9 cellular contexts compared by ENCODE assay signal in genomic region chr7:20241491-20242261, GRCh38. TPM values are rescaled to one million over a fixed set of nuclear protein-coding genes. Genes with fewer than 3 reads are reported as not detected.
DNase-seq lines count a peak whose midpoint lies in the region; TF ChIP-seq lines count a peak whose summit lies in the region.
"Had no signal": no experiment of that assay in that cellular context is flagged by ENCODE, and none has a peak within 500 bp of the region (broad histone marks: within the 10 kb centered on the region; RNA-seq: fewer than 3 reads in every experiment).

No MANE protein-coding gene starts in this region.

- DNase-seq in DMS153 (lab: John Stamatoyannopoulos, UW) (peak; percentile 74), H4 (ENCODE audit: low spot score) (peak; percentile 99), NCI-H146 treated with DMSO at 0.1 percent for 48 hours (lab: John Stamatoyannopoulos, UW; ENCODE audit: unreplicated experiment) (peak; percentile 19), fibroblast of gingiva (ENCODE audit: low read depth) (peak; percentile 96), ascending aorta (ENCODE audit: low spot score in 2 of 2) (no peak), NCI-H446 treated with DMSO at 0.1 percent for 48 hours (lab: John Stamatoyannopoulos, UW) (no peak)
- DNase-seq in effector CD8-positive, alpha-beta T cell (lab: John Stamatoyannopoulos, UW) = no peak
- no peak for DNase-seq in activated CD8-positive, alpha-beta memory T cell treated with anti-CD3 and anti-CD28 coated beads for 24 hours
- DNase-seq: effector memory CD8-positive, alpha-beta T cell had no signal

- no peaks in the 10 kb centered on the region for H3K9me3 ChIP-seq in ascending aorta

- H3K27me3 ChIP-seq in ascending aorta = no peaks in the 10 kb centered on the region

- no peaks in the 10 kb centered on the region for H3K36me3 ChIP-seq in ascending aorta

- H3K4me1 ChIP-seq in ascending aorta = no peaks in the 10 kb centered on the region

- no peak overlapping the region for H3K4me3 ChIP-seq in ascending aorta

- H3K27ac ChIP-seq in ascending aorta = no peak overlapping the region

- intact Hi-C loops in ascending aorta (cut with DNase I) = no loop called here

- TF ChIP-seq CTCF in ascending aorta (IDR thresholded peaks at IDR 0.05) = no peak

RNA-seq across cellular contexts. Expression of gene MACC1, which starts 24.5 kb away (rescaled TPM):
- 0.46 and 0.53 TPM in 2 replicates for total RNA-seq in H4 (2014; rRNA removed; shearing (Covaris generic))
- not detected for total RNA-seq in ascending aorta

Comparison
In these comparisons a context has a peak if more than half of its experiments do, and no peak if none do; other contexts are left out.
1. DNase-seq: peak in DMS153 (single experiment), H4 (single experiment), NCI-H146 treated with DMSO at 0.1 percent for 48 hours (single experiment) and fibroblast of gingiva (single experiment); none in ascending aorta (0 of 2), effector CD8-positive, alpha-beta T cell (single experiment), NCI-H446 treated with DMSO at 0.1 percent for 48 hours (single experiment) and activated CD8-positive, alpha-beta memory T cell treated with anti-CD3 and anti-CD28 coated beads for 24 hours (single experiment).